ENCODE assay signal across 9 cellular contexts in genomic region chr9:92609142-92609500, GRCh38.
DNase-seq lines count a peak whose midpoint lies in the region; ATAC-seq, FAIRE-seq and TF ChIP-seq lines count a peak whose summit lies in the region.
"Had no signal": no experiment of that assay in that cellular context is flagged by ENCODE, and none has a peak within 500 bp of the region (broad histone marks: within the 10 kb centered on the region; RNA-seq: fewer than 3 reads in every experiment).

No MANE protein-coding gene starts in this region.

- ATAC-seq in SK-N-SH treated with all-trans-retinoic acid at 6 μM for 48 hours: peak; percentile 38
- ATAC-seq in stimulated activated naive B cell treated with anti-CD40 and anti-IgM and Interleukin-4, amounts not matched to agents 10 μg/mL and 1 μg/mL and 100 μg/mL, for 72 hours (replicated peaks): no peak
- ATAC-seq in GM19395 (IDR thresholded peaks at IDR 0.05; ENCODE audit: unreplicated experiment): no peak

- FAIRE-seq in kidney (lab: Jason Lieb, UNC): no peak

- H3K27me3 ChIP-seq in HUES48 (ENCODE audit: control insufficient read depth, insufficient read depth, low read length): no peaks in the 10 kb centered on the region

- DNase-seq in kidney (no peak), Calu3 (no peak), NOMO-1 treated with dmso at 0.1 percent for 144 hours (lab: John Stamatoyannopoulos, UW; ENCODE audit: unreplicated experiment) (no peak), epidermal melanocyte (ENCODE audit: insufficient read length, low spot score) (no peak)
- DNase-seq in stimulated activated naive B cell treated with anti-CD40 and anti-IgM and Interleukin-4, amounts not matched to agents 10 μg/mL and 1 μg/mL and 100 μg/mL, for 72 hours: no peak
- DNase-seq: NCI-H226 had no signal

- H3K36me3 ChIP-seq in HUES48 (ENCODE audit: control insufficient read depth, insufficient read depth, low read length): peaks cover 24% of the 10 kb centered on the region
- H3K36me3 ChIP-seq in kidney (ENCODE audit: control insufficient read depth in 1 of 2, insufficient read depth in 2 of 2, low read length in 2 of 2): peaks cover 8 to 9% of the 10 kb centered on the region in 2 donors

- H3K9me3 Mint-ChIP-seq in stimulated activated naive B cell treated with anti-CD40 and anti-IgM and Interleukin-4, amounts not matched to agents 10 μg/mL and 1 μg/mL and 100 μg/mL, for 72 hours: peaks cover 0 to 2% of the 10 kb centered on the region in 2 donors
- no peaks in the 10 kb centered on the region for H3K9me3 Mint-ChIP-seq in Calu3 (ENCODE audit: low read depth, unreplicated experiment)

- peaks cover under 1% of the 10 kb centered on the region; the same call in 1 of the 2 replicates for H3K9me3 ChIP-seq in HUES48 (ENCODE audit: control insufficient read depth, insufficient read depth, low read length)
- H3K9me3 ChIP-seq in kidney (ENCODE audit: control insufficient read depth in 1 of 2, low read length in 2 of 2): peaks cover 0 to under 1% of the 10 kb centered on the region in 2 donors

- H3K27me3 Mint-ChIP-seq in stimulated activated naive B cell treated with anti-CD40 and anti-IgM and Interleukin-4, amounts not matched to agents 10 μg/mL and 1 μg/mL and 100 μg/mL, for 72 hours: no peaks in the 10 kb centered on the region
- H3K27me3 Mint-ChIP-seq in Calu3 (ENCODE audit: unreplicated experiment): no peaks in the 10 kb centered on the region

- H3K4me3 ChIP-seq in HUES48 (ENCODE audit: low read depth, low read length): no peak overlapping the region
- H3K4me3 ChIP-seq in kidney (ENCODE audit: low read length in 2 of 2): no peak overlapping the region

- H3K27ac Mint-ChIP-seq in stimulated activated naive B cell treated with anti-CD40 and anti-IgM and Interleukin-4, amounts not matched to agents 10 μg/mL and 1 μg/mL and 100 μg/mL, for 72 hours: peak overlapping the region; percentile 5
- H3K27ac Mint-ChIP-seq in Calu3 (ENCODE audit: unreplicated experiment): no peak overlapping the region

- no peak overlapping the region for H3K4me3 Mint-ChIP-seq in stimulated activated naive B cell treated with anti-CD40 and anti-IgM and Interleukin-4, amounts not matched to agents 10 μg/mL and 1 μg/mL and 100 μg/mL, for 72 hours
- H3K4me3 Mint-ChIP-seq in Calu3 (ENCODE audit: low read depth, unreplicated experiment): no peak overlapping the region

- H3K36me3 Mint-ChIP-seq in stimulated activated naive B cell treated with anti-CD40 and anti-IgM and Interleukin-4, amounts not matched to agents 10 μg/mL and 1 μg/mL and 100 μg/mL, for 72 hours: peaks cover 26 to 34% of the 10 kb centered on the region in 2 donors
- no peaks in the 10 kb centered on the region for H3K36me3 Mint-ChIP-seq in Calu3 (ENCODE audit: insufficient read depth, unreplicated experiment)

- H3K27ac ChIP-seq in HUES48 (ENCODE audit: low read depth, low read length) (peak overlapping the region; percentile 32), kidney (ENCODE audit: low read depth in 2 of 2, low read length in 2 of 2) (peak overlapping the region; percentile 47 to 61)

- intact Hi-C loops in kidney (cut with DNase I) (no loop called here), Calu3 (cut with micrococcal nuclease; ENCODE audit: unreplicated experiment) (no loop called here)

- BruUV-seq in Calu3 (replicated peaks; lab: Mats Ljungman, UMichigan): no TSS peak

- H3K4me1 ChIP-seq in HUES48 (ENCODE audit: control insufficient read depth, insufficient read depth, low read length) (0 out of 2 replicates have a peak, but pooled peaks cover 4% of the 10 kb centered on the region), kidney (ENCODE audit: control insufficient read depth in 1 of 2, insufficient read depth in 1 of 2, low read depth in 1 of 2, low read length in 2 of 2) (peaks cover 9 to 11% of the 10 kb centered on the region in 2 donors)

- H3K4me1 Mint-ChIP-seq in stimulated activated naive B cell treated with anti-CD40 and anti-IgM and Interleukin-4, amounts not matched to agents 10 μg/mL and 1 μg/mL and 100 μg/mL, for 72 hours: no peaks in the 10 kb centered on the region
- H3K4me1 Mint-ChIP-seq in Calu3 (ENCODE audit: low read depth, unreplicated experiment): no peaks in the 10 kb centered on the region

- H3K9ac ChIP-seq in HUES48 (ENCODE audit: low read depth, low read length) (no peak overlapping the region), kidney (ENCODE audit: low read length in 2 of 2) (no peak overlapping the region)

- CTCF ChIA-PET in Calu3 (lab: Charles Lee): no interaction called here

- TF ChIP-seq CTCF in kidney (IDR thresholded peaks at IDR 0.05; ENCODE audit: borderline replicate concordance, extremely low read depth, insufficient read depth) (no peak), Calu3 (IDR thresholded peaks at IDR 0.05; ENCODE audit: unreplicated experiment) (no peak)

TF ChIP-seq in SK-N-SH treated with all-trans-retinoic acid at 6 μM for 48 hours, 23 proteins besides CTCF, POLR2A, EP300 and RAD21:
- TF ChIP-seq, protein P1, sequence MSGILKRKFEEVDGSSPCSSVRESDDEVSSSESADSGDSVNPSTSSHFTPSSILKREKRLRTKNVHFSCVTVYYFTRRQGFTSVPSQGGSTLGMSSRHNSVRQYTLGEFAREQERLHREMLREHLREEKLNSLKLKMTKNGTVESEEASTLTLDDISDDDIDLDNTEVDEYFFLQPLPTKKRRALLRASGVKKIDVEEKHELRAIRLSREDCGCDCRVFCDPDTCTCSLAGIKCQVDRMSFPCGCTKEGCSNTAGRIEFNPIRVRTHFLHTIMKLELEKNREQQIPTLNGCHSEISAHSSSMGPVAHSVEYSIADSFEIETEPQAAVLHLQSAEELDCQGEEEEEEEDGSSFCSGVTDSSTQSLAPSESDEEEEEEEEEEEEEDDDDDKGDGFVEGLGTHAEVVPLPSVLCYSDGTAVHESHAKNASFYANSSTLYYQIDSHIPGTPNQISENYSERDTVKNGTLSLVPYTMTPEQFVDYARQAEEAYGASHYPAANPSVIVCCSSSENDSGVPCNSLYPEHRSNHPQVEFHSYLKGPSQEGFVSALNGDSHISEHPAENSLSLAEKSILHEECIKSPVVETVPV (CRISPR knock-in tag; IDR thresholded peaks at IDR 0.05): no peak
- TF ChIP-seq ARNTL (CRISPR knock-in tag; IDR thresholded peaks at IDR 0.05; ENCODE audit: borderline replicate concordance, low read depth): no peak
- TF ChIP-seq ZFP3 (CRISPR knock-in tag; IDR thresholded peaks at IDR 0.05): no peak
- TF ChIP-seq SNAI2 (CRISPR knock-in tag; IDR thresholded peaks at IDR 0.05): no peak
- no peak for TF ChIP-seq TOX (CRISPR knock-in tag; IDR thresholded peaks at IDR 0.05; ENCODE audit: borderline replicate concordance)
- no peak for TF ChIP-seq ZNF8 (CRISPR knock-in tag; IDR thresholded peaks at IDR 0.05)
- TF ChIP-seq ESRRG (CRISPR knock-in tag; IDR thresholded peaks at IDR 0.05): no peak
- TF ChIP-seq ZFP30 (CRISPR knock-in tag; IDR thresholded peaks at IDR 0.05): no peak
- TF ChIP-seq, protein P2, sequence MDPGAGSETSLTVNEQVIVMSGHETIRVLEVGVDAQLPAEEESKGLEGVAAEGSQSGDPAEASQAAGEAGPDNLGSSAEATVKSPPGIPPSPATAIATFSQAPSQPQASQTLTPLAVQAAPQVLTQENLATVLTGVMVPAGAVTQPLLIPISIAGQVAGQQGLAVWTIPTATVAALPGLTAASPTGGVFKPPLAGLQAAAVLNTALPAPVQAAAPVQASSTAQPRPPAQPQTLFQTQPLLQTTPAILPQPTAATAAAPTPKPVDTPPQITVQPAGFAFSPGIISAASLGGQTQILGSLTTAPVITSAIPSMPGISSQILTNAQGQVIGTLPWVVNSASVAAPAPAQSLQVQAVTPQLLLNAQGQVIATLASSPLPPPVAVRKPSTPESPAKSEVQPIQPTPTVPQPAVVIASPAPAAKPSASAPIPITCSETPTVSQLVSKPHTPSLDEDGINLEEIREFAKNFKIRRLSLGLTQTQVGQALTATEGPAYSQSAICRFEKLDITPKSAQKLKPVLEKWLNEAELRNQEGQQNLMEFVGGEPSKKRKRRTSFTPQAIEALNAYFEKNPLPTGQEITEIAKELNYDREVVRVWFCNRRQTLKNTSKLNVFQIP (CRISPR knock-in tag; IDR thresholded peaks at IDR 0.05; ENCODE audit: borderline replicate concordance, low read depth): no peak
